In genomic region chr14:103400537-103400936, GRCh38 we compare ENCODE assay signal across 22 cellular contexts. TPM values are rescaled to one million over a fixed set of nuclear protein-coding genes. Genes with fewer than 3 reads are reported as not detected.
A peak's percentile ranks its signal among the peaks of the same experiment; 100 is the strongest.
DNase-seq lines count a peak whose midpoint lies in the region; ATAC-seq, FAIRE-seq and TF ChIP-seq lines count a peak whose summit lies in the region.
"Had no signal": no experiment of that assay in that cellular context is flagged by ENCODE, and none has a peak within 500 bp of the region (broad histone marks: within the 10 kb centered on the region; RNA-seq: fewer than 3 reads in every experiment).

No MANE protein-coding gene starts in this region.

- H2BK5ac ChIP-seq in trophoblast cell (ENCODE audit: low read depth, low read length, poor library complexity), result no peak overlapping the region

- WGBS in K562 (ENCODE audit: insufficient coverage, low coverage, missing lambda C conversion rate), result 82% methylated on average over 2 of the region's 4 CpGs
- no CpG with 5 or more reads among the region's 4 CpGs for WGBS in trophoblast cell (ENCODE audit: extremely low coverage, insufficient coverage, insufficient read length)

- TF ChIP-seq POLR2A in K562 (conservative IDR thresholded peaks at IDR 0.05), result no peak

- no peak for ATAC-seq in activated T-cell treated with anti-CD3 and anti-CD28 coated beads, Interleukin-2, amount 50 U/mL, for 72 hours (replicated peaks in 1 of 2)
- no peak for ATAC-seq in K562
- ATAC-seq in GM21717 (IDR thresholded peaks at IDR 0.05; ENCODE audit: unreplicated experiment), result no peak

- no peak overlapping the region for H2BK120ac ChIP-seq in trophoblast cell (ENCODE audit: insufficient read depth, low read length, poor library complexity)

- H2BK12ac ChIP-seq in trophoblast cell (ENCODE audit: low read length), result no peak overlapping the region

- H3K36me3 ChIP-seq in HEK293 (ENCODE audit: control insufficient read depth in 2 of 2, insufficient read depth in 1 of 2, low read length in 2 of 2), result peaks cover 0 to 4% of the 10 kb centered on the region in 2 experiments; a peak in 1 of 3 replicates
- peaks cover 8% of the 10 kb centered on the region; the same call in 2 of the 3 replicates for H3K36me3 ChIP-seq in K562 (ENCODE audit: control insufficient read depth, insufficient read depth, low read length)
- peaks cover 2 to 3% of the 10 kb centered on the region in 2 experiments for H3K36me3 ChIP-seq in trophoblast cell (ENCODE audit: control insufficient read depth in 1 of 2, insufficient read depth in 2 of 2, low read length in 2 of 2)
- H3K36me3 ChIP-seq: neural progenitor cell, vagina had no signal

- no peak overlapping the region for H3K18ac ChIP-seq in trophoblast cell (ENCODE audit: low read length)

- no peaks in the 10 kb centered on the region for H3K9me3 Mint-ChIP-seq in activated T-cell treated with anti-CD3 and anti-CD28 coated beads, Interleukin-2, amount 50 U/mL, for 72 hours
- H3K9me3 Mint-ChIP-seq in endothelial cell (ENCODE audit: unreplicated experiment), result no peaks in the 10 kb centered on the region
- H3K9me3 Mint-ChIP-seq: activated naive CD4-positive, alpha-beta T cell treated with anti-CD3 and anti-CD28 coated beads, Interleukin-2, amount 10 ng/mL, durations not matched to agents 7 days and 5 days; neural progenitor cell had no signal

- H3K4me1 ChIP-seq in HEK293 (ENCODE audit: control insufficient read depth, insufficient read depth, low read length) (peaks cover 62% of the 10 kb centered on the region), K562 (replicated peaks in 1 of 2; ENCODE audit: control insufficient read depth in 2 of 2, insufficient read depth in 2 of 2, low read length in 2 of 2) (peaks cover 8 to 47% of the 10 kb centered on the region in 2 experiments), trophoblast cell (ENCODE audit: control insufficient read depth in 1 of 2, insufficient read depth in 2 of 2, low read length in 2 of 2) (peaks cover 0 to 7% of the 10 kb centered on the region in 2 experiments)

- no peak for TF ChIP-seq RAD21 in K562 (CRISPR knock-in tag; conservative IDR thresholded peaks at IDR 0.05 in 1 of 2, IDR thresholded peaks at IDR 0.05 in 1 of 2)

- peaks cover 19% of the 10 kb centered on the region for H4K20me1 ChIP-seq in K562 (replicated peaks; ENCODE audit: control insufficient read depth, insufficient read depth, low read length)

- CTCF ChIA-PET in HEK293 (lab: Yijun Ruan, JAX), result interaction anchor here (1.0 kb wide), 1 partner anchor 10 kb away, joined by 6 read pairs; no protein-coding TSS in a partner anchor
- CTCF ChIA-PET in K562 (lab: Yijun Ruan, JAX; ENCODE audit: low intra/inter-chr PET ratio), result no interaction called here

- no peak overlapping the region for H3K23ac ChIP-seq in trophoblast cell (ENCODE audit: low read length)

- H3K4me2 ChIP-seq in K562 (ENCODE audit: insufficient read depth, low read length), result no peak overlapping the region
- no peak overlapping the region for H3K4me2 ChIP-seq in trophoblast cell (ENCODE audit: low read length)
- H3K4me2 ChIP-seq: neural progenitor cell had no signal

- peaks cover 96% of the 10 kb centered on the region for H3K79me2 ChIP-seq in K562 (ENCODE audit: control insufficient read depth, insufficient read depth, low read length)
- H3K79me2 ChIP-seq in trophoblast cell (ENCODE audit: control insufficient read depth, insufficient read depth, low read length, poor library complexity), result peaks cover 5% of the 10 kb centered on the region

- in situ Hi-C loops in K562 (cut with MboI), result no loop called here

- H2AFZ ChIP-seq in K562 (ENCODE audit: low read depth, low read length) (no peak overlapping the region), trophoblast cell (ENCODE audit: insufficient read depth, low read length, poor library complexity) (no peak overlapping the region)
- H2AFZ ChIP-seq: neural progenitor cell had no signal

- no peak overlapping the region for H2AK5ac ChIP-seq in trophoblast cell (ENCODE audit: low read length)

- no peaks in the 10 kb centered on the region for H3K79me1 ChIP-seq in trophoblast cell (ENCODE audit: low read length)

- no peak for FAIRE-seq in K562 (lab: Jason Lieb, UNC)
- FAIRE-seq: G401.6 had no signal

- peak overlapping the region; percentile 36 to 60 for H3K4me3 Mint-ChIP-seq in activated T-cell treated with anti-CD3 and anti-CD28 coated beads, Interleukin-2, amount 50 U/mL, for 72 hours
- H3K4me3 Mint-ChIP-seq in endothelial cell (ENCODE audit: unreplicated experiment), result no peak overlapping the region
- H3K4me3 Mint-ChIP-seq: activated naive CD4-positive, alpha-beta T cell treated with anti-CD3 and anti-CD28 coated beads, Interleukin-2, amount 10 ng/mL, durations not matched to agents 7 days and 5 days; neural progenitor cell had no signal

- H3K4me3 ChIP-seq in HEK293 (ENCODE audit: low read depth, low read length) (no peak overlapping the region), K562 (no peak overlapping the region), trophoblast cell (ENCODE audit: low read depth, low read length) (no peak overlapping the region)
- H3K4me3 ChIP-seq: neural progenitor cell, vagina had no signal

- intact Hi-C loops in K562 (cut with micrococcal nuclease), result no loop called here

- H3K4ac ChIP-seq in trophoblast cell (ENCODE audit: low read depth, low read length), result peak overlapping the region; percentile 58

- H3K9me3 ChIP-seq in HEK293 (ENCODE audit: control insufficient read depth, insufficient read depth, low read depth, low read length) (no peaks in the 10 kb centered on the region), K562 (replicated peaks; ENCODE audit: control insufficient read depth, insufficient read depth, low read depth, low read length) (no peaks in the 10 kb centered on the region), trophoblast cell (ENCODE audit: insufficient read depth, low read depth, low read length) (no peaks in the 10 kb centered on the region)
- H3K9me3 ChIP-seq: vagina had no signal

- peaks cover 0 to 2% of the 10 kb centered on the region in 2 donors for H3K36me3 Mint-ChIP-seq in activated T-cell treated with anti-CD3 and anti-CD28 coated beads, Interleukin-2, amount 50 U/mL, for 72 hours (ENCODE audit: insufficient read depth in 2 of 2)
- H3K36me3 Mint-ChIP-seq in endothelial cell (ENCODE audit: low read depth, unreplicated experiment), result no peaks in the 10 kb centered on the region

- no peak overlapping the region for H4K12ac ChIP-seq in trophoblast cell (ENCODE audit: low read depth, low read length)

- peak overlapping the region; percentile 89 for H3K27ac Mint-ChIP-seq in activated T-cell treated with anti-CD3 and anti-CD28 coated beads, Interleukin-2, amount 50 U/mL, for 72 hours
- no peak overlapping the region for H3K27ac Mint-ChIP-seq in endothelial cell (ENCODE audit: unreplicated experiment)
- H3K27ac Mint-ChIP-seq: neural progenitor cell had no signal

- no peaks in the 10 kb centered on the region for H3K9me1 ChIP-seq in K562 (ENCODE audit: control insufficient read depth, insufficient read depth, low read length)

- no peaks in the 10 kb centered on the region for H3K27me3 Mint-ChIP-seq in activated T-cell treated with anti-CD3 and anti-CD28 coated beads, Interleukin-2, amount 50 U/mL, for 72 hours (ENCODE audit: low read depth)
- no peaks in the 10 kb centered on the region for H3K27me3 Mint-ChIP-seq in endothelial cell (ENCODE audit: unreplicated experiment)
- H3K27me3 Mint-ChIP-seq: activated naive CD4-positive, alpha-beta T cell treated with anti-CD3 and anti-CD28 coated beads, Interleukin-2, amount 10 ng/mL, durations not matched to agents 7 days and 5 days had no signal

- no peak for TF ChIP-seq EP300 in K562 (IDR thresholded peaks at IDR 0.05; ENCODE audit: low read length)

- H3K27ac ChIP-seq in HEK293 (ENCODE audit: extremely low read depth, low read depth, low read length) (no peak overlapping the region), K562 (ENCODE audit: extremely low read depth, low read depth, low read length) (no peak overlapping the region), trophoblast cell (ENCODE audit: low read depth, low read length) (no peak overlapping the region)
- H3K27ac ChIP-seq: C4-2B had no signal

- POLR2A ChIA-PET in HEK293 (lab: Yijun Ruan, JAX), result no interaction called here
- POLR2A ChIA-PET in K562 (lab: Yijun Ruan, JAX), result interaction anchor here (0.9 to 1.6 kb wide), 3 partner anchors 8 to 59 kb away, joined by 3 to 5 read pairs (median 5); no protein-coding TSS in a partner anchor

- H3K27me3 ChIP-seq in K562 (ENCODE audit: control insufficient read depth in 2 of 2, insufficient read depth in 2 of 2, low read length in 2 of 2), result no peaks in the 10 kb centered on the region
- no peaks in the 10 kb centered on the region for H3K27me3 ChIP-seq in trophoblast cell (ENCODE audit: insufficient read depth, low read length)
- H3K27me3 ChIP-seq: neural progenitor cell, vagina had no signal

- H3K9ac ChIP-seq in K562 (ENCODE audit: insufficient read depth in 1 of 2, low read depth in 2 of 2, low read length in 2 of 2) (no peak overlapping the region), trophoblast cell (ENCODE audit: low read length) (no peak overlapping the region)
- H3K9ac ChIP-seq: neural progenitor cell had no signal

- DNase-seq in activated T-cell treated with anti-CD3 and anti-CD28 coated beads, Interleukin-2, amount 50 U/mL, for 72 hours, result no peak
- DNase-seq in activated T-cell treated with anti-CD3 and anti-CD28 coated beads, Interleukin-2, amount 50 U/mL, for 48 hours, result no peak
- DNase-seq in K562 (ENCODE audit: extremely low read depth in 1 of 4, low spot score in 3 of 4) (no peak), trophoblast cell (no peak), NCI-H1048 (lab: John Stamatoyannopoulos, UW) (no peak), endothelial cell (ENCODE audit: low spot score) (no peak)
- DNase-seq: ACHN; activated CD4-positive, alpha-beta T cell treated with anti-CD3 and anti-CD28 coated beads for 48 hours; activated CD8-positive, alpha-beta memory T cell treated with anti-CD3 and anti-CD28 coated beads, Interleukin-2, amount 50 U/mL, for 48 hours; activated naive CD4-positive, alpha-beta T cell treated with anti-CD3 and anti-CD28 coated beads, Interleukin-2, amount 10 ng/mL, durations not matched to agents 7 days and 5 days; DMS 273 treated with DMSO at 0.1 percent for 48 hours; glutamatergic neuron; midbrain; NCI-H1417 treated with DMSO at 0.1 percent for 48 hours; NCI-H510A treated with DMSO at 0.1 percent for 48 hours; substantia nigra had no signal

- H4K91ac ChIP-seq in trophoblast cell (ENCODE audit: low read depth, low read length), result no peak overlapping the region

- BruUV-seq in K562 (replicated peaks; lab: Mats Ljungman, UMichigan), result no TSS peak

- no peak overlapping the region for H4K8ac ChIP-seq in trophoblast cell (ENCODE audit: low read depth, low read length)

- no peak overlapping the region for H3K14ac ChIP-seq in trophoblast cell (ENCODE audit: low read length)

- TF ChIP-seq CTCF in HEK293 (tag by site-specific recombination; IDR thresholded peaks at IDR 0.05) (no peak), K562 (IDR thresholded peaks at IDR 0.05 in 2 of 3, conservative IDR thresholded peaks at IDR 0.05 in 1 of 3; ENCODE audit: insufficient read depth in 2 of 3, low read depth in 1 of 3, low read length in 3 of 3) (no peak), endothelial cell (IDR thresholded peaks at IDR 0.05; ENCODE audit: unreplicated experiment) (no peak)

- peaks cover 84% of the 10 kb centered on the region for H3K4me1 Mint-ChIP-seq in activated T-cell treated with anti-CD3 and anti-CD28 coated beads, Interleukin-2, amount 50 U/mL, for 72 hours (ENCODE audit: low read depth)
- H3K4me1 Mint-ChIP-seq in endothelial cell (ENCODE audit: unreplicated experiment), result peaks cover 40% of the 10 kb centered on the region

RNA-seq across cellular contexts. Expression of gene MARK3, which starts 15.3 kb away (rescaled TPM):
- 10 to 100 TPM; 80.6 to 95.5 TPM for total RNA-seq in activated T-cell treated with anti-CD3 and anti-CD28 coated beads, Interleukin-2, amount 50 U/mL, for 72 hours
- 157 and 305 TPM in 2 replicates for total RNA-seq in K562 (2011; cell fraction: chromatin; rRNA removed; ENCODE audit: low replicate concordance)
- total RNA-seq in K562 (2011; cell fraction: nucleolus; rRNA removed), result 86.7 and 110 TPM in 2 replicates
- 139 and 215 TPM in 2 replicates for total RNA-seq in K562 (2011; cell fraction: nucleoplasm; rRNA removed)
- total RNA-seq in K562 (2014; rRNA removed) (47.9 and 49.5 TPM in 2 replicates), K562 (2014; rRNA removed; fragmentation: Illumina TruSeq; extraction: Trizol) (57.5 and 60.4 TPM in 2 replicates), K562 (2015; rRNA removed; fragmentation: Illumina TruSeq; extraction: Trizol) (52.1 and 56.3 TPM in 2 replicates), K562 (2021) (54.1 and 63.1 TPM in 2 replicates), endothelial cell (ENCODE audit: unreplicated experiment) (70.8 TPM)
- polyA plus RNA-seq in K562 (2011; rRNA removed) (60.7 and 68.7 TPM in 2 replicates), K562 (2014; fragmentation: Illumina TruSeq; extraction: Trizol) (54.9 and 65.3 TPM in 2 replicates), K562 (2014; fragmentation: Nextera tagmentation; extraction: Ambion mirVana) (10 to 100 TPM; 10.1 to 18.2 TPM), K562 (2014; rRNA removed) (53.2 and 55.1 TPM in 2 replicates)
- 29.4 and 31.3 TPM in 2 replicates for polyA plus RNA-seq in K562 (2011; cell fraction: cytosol; rRNA removed)
- polyA plus RNA-seq in K562 (2011; cell fraction: nucleus; rRNA removed), result 59.4 and 59.9 TPM in 2 replicates
- polyA plus RNA-seq in K562 (2012), result 41.6 and 49.0 TPM in 2 replicates
- 95.3 and 99.4 TPM in 2 replicates for polyA minus RNA-seq in K562 (2011; rRNA and poly(A)+ RNA removed)
- polyA minus RNA-seq in K562 (2011; cell fraction: cytosol; rRNA and poly(A)+ RNA removed), result 20.8 and 26.0 TPM in 2 replicates
- polyA minus RNA-seq in K562 (2011; cell fraction: nucleus; rRNA and poly(A)+ RNA removed), result 54.3 and 101 TPM in 2 replicates
- polyA plus RNA-seq in trophoblast cell (2013), result 58.6 and 59.7 TPM in 2 replicates
